ENCODE assay signal across 24 cellular contexts in the genomic region with DNA sequence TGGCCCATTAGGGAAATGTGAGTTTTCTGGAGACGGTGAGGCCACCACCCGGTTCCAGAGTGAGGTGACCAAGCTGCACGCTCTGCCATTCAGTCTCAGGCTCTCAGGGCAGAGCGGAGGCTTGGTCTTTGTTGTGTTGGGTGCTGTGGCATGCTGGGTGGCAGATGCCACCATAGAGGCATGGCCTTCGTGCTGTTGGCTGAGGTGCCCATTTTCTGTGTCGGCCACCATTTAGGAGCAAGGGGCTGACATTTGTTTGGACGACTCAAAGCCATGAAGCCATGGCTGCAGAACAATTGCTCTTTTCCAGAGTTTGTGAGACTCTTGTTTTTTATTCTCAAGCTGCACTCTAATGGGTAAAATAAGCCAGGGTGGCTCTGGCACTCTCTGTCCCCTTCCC.
"Had no signal": no experiment of that assay in that cellular context is flagged by ENCODE, and none has a peak within 500 bp of the region (broad histone marks: within the 10 kb centered on the region; RNA-seq: fewer than 3 reads in every experiment).

No MANE protein-coding gene starts in this region.

- ATAC-seq: activated naive CD8-positive, alpha-beta T cell treated with anti-CD3 and anti-CD28 coated beads, Interleukin-2, amount 50 U/mL, for 24 hours; body of pancreas; effector memory CD8-positive, alpha-beta T cell; naive thymus-derived CD4-positive, alpha-beta T cell had no signal

- H3K27ac ChIP-seq: body of pancreas, cardiac muscle cell, esophagus muscularis mucosa, hepatocyte, prostate gland, suprapubic skin, transverse colon, vagina had no signal

- H3K4me3 ChIP-seq: body of pancreas, cardiac muscle cell, esophagus muscularis mucosa, hepatocyte, prostate gland, suprapubic skin, transverse colon, vagina had no signal

- H3K27me3 ChIP-seq: body of pancreas, cardiac muscle cell, esophagus muscularis mucosa, hepatocyte, suprapubic skin, transverse colon, vagina had no signal

- H3K27me3 Mint-ChIP-seq: activated CD4-positive, alpha-beta memory T cell treated with anti-CD3 and anti-CD28 coated beads for 36 hours; activated naive CD8-positive, alpha-beta T cell treated with anti-CD3 and anti-CD28 coated beads, Interleukin-2, amount 50 U/mL, for 24 hours; effector memory CD8-positive, alpha-beta T cell; naive thymus-derived CD4-positive, alpha-beta T cell; stimulated activated naive CD8-positive, alpha-beta T cell treated with anti-CD3 and anti-CD28 coated beads, Interleukin-15, Interleukin-2, amounts not matched to agents 100 ng/mL and 50 ng/mL, for 24 hours had no signal

- DNase-seq: activated CD4-positive, alpha-beta memory T cell treated with anti-CD3 and anti-CD28 coated beads for 36 hours; activated CD4-positive, alpha-beta T cell treated with anti-CD3 and anti-CD28 coated beads for 4 hours; activated CD4-positive, CD25-positive, alpha-beta regulatory T cell; activated gamma-delta T cell; activated naive CD4-positive, alpha-beta T cell treated with anti-CD3 and anti-CD28 coated beads, Interleukin-2, amount 50 U/mL, for 16 hours; activated naive CD8-positive, alpha-beta T cell treated with anti-CD3 and anti-CD28 coated beads, Interleukin-2, amount 50 U/mL, for 24 hours; anterior cingulate cortex; body of pancreas; dermis blood vessel endothelial cell; effector memory CD8-positive, alpha-beta T cell; glutamatergic neuron; mesenchymal stem cell; naive thymus-derived CD4-positive, alpha-beta T cell; stimulated activated CD4-positive, alpha-beta T cell treated with anti-CD3 and anti-CD28 coated beads, Interleukin-4, amount 100 ng/mL, for 24 hours; transverse colon had no signal

- H3K4me3 Mint-ChIP-seq: activated CD4-positive, alpha-beta memory T cell treated with anti-CD3 and anti-CD28 coated beads for 36 hours; activated naive CD8-positive, alpha-beta T cell treated with anti-CD3 and anti-CD28 coated beads, Interleukin-2, amount 50 U/mL, for 24 hours; activated T-helper 1 cell treated with anti-CD3 and anti-CD28 coated beads, Interleukin-12 subunit alpha, Interleukin-12 subunit beta, Interleukin-2, Interleukin-4 antibody, amounts not matched to agents 30 ng/mL and 10 ng/mL and 1 ng/mL, durations not matched to agents 14 hours and 24 hours and 36 hours; effector memory CD8-positive, alpha-beta T cell; naive thymus-derived CD4-positive, alpha-beta T cell; stimulated activated naive CD8-positive, alpha-beta T cell treated with anti-CD3 and anti-CD28 coated beads, Interleukin-15, Interleukin-2, amounts not matched to agents 100 ng/mL and 50 ng/mL, for 24 hours; T-helper 1 cell treated with Interleukin-12 subunit alpha and Interleukin-12 subunit beta and Interleukin-4 antibody, amounts not matched to agents 30 μg/mL and 1 μg/mL, for 36 hours had no signal

- H3K27ac Mint-ChIP-seq: activated naive CD8-positive, alpha-beta T cell treated with anti-CD3 and anti-CD28 coated beads, Interleukin-2, amount 50 U/mL, for 24 hours; stimulated activated naive CD8-positive, alpha-beta T cell treated with anti-CD3 and anti-CD28 coated beads, Interleukin-15, Interleukin-2, amounts not matched to agents 100 ng/mL and 50 ng/mL, for 24 hours; T-helper 1 cell treated with Interleukin-12 subunit alpha and Interleukin-12 subunit beta and Interleukin-4 antibody, amounts not matched to agents 30 μg/mL and 1 μg/mL, for 36 hours had no signal

- H3K4me1 ChIP-seq: body of pancreas, esophagus muscularis mucosa, prostate gland, suprapubic skin, vagina had no signal

- H3K9me3 ChIP-seq: body of pancreas, esophagus muscularis mucosa, prostate gland, suprapubic skin, transverse colon, vagina had no signal
